ENCODE assay signal across 28 cellular contexts in the genomic region with DNA sequence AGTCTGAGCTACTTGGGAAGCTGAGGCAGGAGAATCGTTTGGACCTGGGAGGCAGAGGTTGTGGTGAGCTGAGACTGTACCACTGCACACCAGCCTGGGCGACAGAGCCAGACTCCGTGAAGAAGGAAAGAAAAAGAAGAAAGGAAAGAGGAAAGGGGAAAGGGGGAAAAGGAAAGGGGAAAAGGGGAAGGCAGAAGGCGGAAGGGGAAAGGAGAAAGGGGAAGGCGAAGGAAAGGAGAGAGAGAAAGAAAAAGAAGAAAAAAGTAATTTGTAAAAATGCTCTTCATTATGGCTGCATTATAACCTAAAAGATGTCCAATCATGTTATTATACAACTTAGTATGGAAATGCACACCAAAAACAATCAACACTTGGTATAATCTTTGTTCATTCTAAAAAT.
DNase-seq lines count a peak whose midpoint lies in the region; ATAC-seq, FAIRE-seq and TF ChIP-seq lines count a peak whose summit lies in the region.
"Had no signal": no experiment of that assay in that cellular context is flagged by ENCODE, and none has a peak within 500 bp of the region (broad histone marks: within the 10 kb centered on the region; RNA-seq: fewer than 3 reads in every experiment).

No MANE protein-coding gene starts in this region.

- peaks cover 50% of the 10 kb centered on the region for H4K20me1 ChIP-seq in astrocyte (ENCODE audit: insufficient read depth, low read length)

- no peaks in the 10 kb centered on the region for H3K4me1 ChIP-seq in HEK293 (ENCODE audit: control insufficient read depth, insufficient read depth, low read length)
- peaks cover 3% of the 10 kb centered on the region for H3K4me1 ChIP-seq in astrocyte (ENCODE audit: insufficient read depth, low read length)
- H3K4me1 ChIP-seq: Caco-2 had no signal

- no peak for FAIRE-seq in astrocyte (lab: Jason Lieb, UNC)
- FAIRE-seq: GM12891, HTR-8/SVneo had no signal

- no peak overlapping the region for H3K4me2 ChIP-seq in astrocyte (ENCODE audit: low read length)

- H3K4me1 Mint-ChIP-seq in astrocyte (ENCODE audit: low read depth, unreplicated experiment): peaks cover 16% of the 10 kb centered on the region
- H3K4me1 Mint-ChIP-seq in effector memory CD8-positive, alpha-beta T cell (ENCODE audit: low read depth in 2 of 2): peaks cover 5 to 52% of the 10 kb centered on the region in 2 donors
- H3K4me1 Mint-ChIP-seq in stimulated activated memory B cell treated with anti-CD40 and anti-IgM and Interleukin-4, amounts not matched to agents 10 μg/mL and 1 μg/mL and 100 μg/mL, for 72 hours: peaks cover 43% of the 10 kb centered on the region

- DNase-seq in astrocyte (ENCODE audit: low read depth): no peak
- no peak for DNase-seq in effector memory CD8-positive, alpha-beta T cell
- no peak for DNase-seq in midbrain (lab: John Stamatoyannopoulos, UW)
- DNase-seq: Caco-2; CD8-positive, alpha-beta T cell; DMS 273 treated with DMSO at 0.1 percent for 48 hours; DMS79; EL; GDM1; KG1; NCI-H1048; NCI-H1417 treated with DMSO at 0.1 percent for 48 hours; NCI-H187; NCI-H2081 treated with DMSO at 0.1 percent for 48 hours; NCI-H2171; NCI-H226; NCI-H510A; NCI-H69; RPMI8226; SHP77 treated with DMSO at 0.1 percent for 48 hours had no signal

- CTCF ChIA-PET in HEK293 (lab: Yijun Ruan, JAX): no interaction called here

- peaks cover 60% of the 10 kb centered on the region for H3K79me2 ChIP-seq in astrocyte (ENCODE audit: insufficient read depth, low read length)

- H3K9me3 Mint-ChIP-seq in astrocyte (ENCODE audit: unreplicated experiment): no peaks in the 10 kb centered on the region
- no peaks in the 10 kb centered on the region for H3K9me3 Mint-ChIP-seq in effector memory CD8-positive, alpha-beta T cell
- no peaks in the 10 kb centered on the region for H3K9me3 Mint-ChIP-seq in stimulated activated memory B cell treated with anti-CD40 and anti-IgM and Interleukin-4, amounts not matched to agents 10 μg/mL and 1 μg/mL and 100 μg/mL, for 72 hours
- H3K9me3 Mint-ChIP-seq: CD8-positive, alpha-beta T cell had no signal

- peaks cover 2% of the 10 kb centered on the region for H3K36me3 Mint-ChIP-seq in astrocyte (ENCODE audit: low read depth, unreplicated experiment)
- no peaks in the 10 kb centered on the region for H3K36me3 Mint-ChIP-seq in effector memory CD8-positive, alpha-beta T cell (ENCODE audit: insufficient read depth)
- H3K36me3 Mint-ChIP-seq in stimulated activated memory B cell treated with anti-CD40 and anti-IgM and Interleukin-4, amounts not matched to agents 10 μg/mL and 1 μg/mL and 100 μg/mL, for 72 hours: peaks cover 13% of the 10 kb centered on the region

- H3K4me3 ChIP-seq in HEK293 (ENCODE audit: low read depth, low read length) (no peak overlapping the region), astrocyte (ENCODE audit: insufficient read depth, low read depth, low read length) (no peak overlapping the region)
- H3K4me3 ChIP-seq: MG63 had no signal

- H3K9me3 ChIP-seq in HEK293 (ENCODE audit: control insufficient read depth, insufficient read depth, low read depth, low read length) (no peaks in the 10 kb centered on the region), astrocyte (ENCODE audit: insufficient read depth, low read depth, low read length) (no peaks in the 10 kb centered on the region)
- H3K9me3 ChIP-seq: Caco-2, MG63 had no signal

- TF ChIP-seq CTCF in HEK293 (tag by site-specific recombination; IDR thresholded peaks at IDR 0.05): no peak
- TF ChIP-seq CTCF in astrocyte (IDR thresholded peaks at IDR 0.05; ENCODE audit: insufficient read depth, low read depth, low read length): no peak

- no peaks in the 10 kb centered on the region for H3K27me3 Mint-ChIP-seq in astrocyte (ENCODE audit: low read depth, unreplicated experiment)
- H3K27me3 Mint-ChIP-seq in effector memory CD8-positive, alpha-beta T cell: no peaks in the 10 kb centered on the region
- H3K27me3 Mint-ChIP-seq in stimulated activated memory B cell treated with anti-CD40 and anti-IgM and Interleukin-4, amounts not matched to agents 10 μg/mL and 1 μg/mL and 100 μg/mL, for 72 hours: no peaks in the 10 kb centered on the region

- H3K27ac Mint-ChIP-seq in astrocyte (ENCODE audit: unreplicated experiment): peak overlapping the region; percentile 62
- peak overlapping the region; percentile 9 to 76 for H3K27ac Mint-ChIP-seq in effector memory CD8-positive, alpha-beta T cell
- peak overlapping the region; percentile 46 for H3K27ac Mint-ChIP-seq in stimulated activated memory B cell treated with anti-CD40 and anti-IgM and Interleukin-4, amounts not matched to agents 10 μg/mL and 1 μg/mL and 100 μg/mL, for 72 hours
- H3K27ac Mint-ChIP-seq: CD8-positive, alpha-beta T cell had no signal

- no peak overlapping the region for H3K27ac ChIP-seq in HEK293 (ENCODE audit: extremely low read depth, low read depth, low read length)
- no peak overlapping the region for H3K27ac ChIP-seq in astrocyte (ENCODE audit: low read depth, low read length)

- ATAC-seq in effector memory CD8-positive, alpha-beta T cell (replicated peaks): no peak
- no peak for ATAC-seq in stimulated activated memory B cell treated with anti-CD40 and anti-IgM and Interleukin-4, amounts not matched to agents 10 μg/mL and 1 μg/mL and 100 μg/mL, for 72 hours
- ATAC-seq in HG03196 (IDR thresholded peaks at IDR 0.05; ENCODE audit: unreplicated experiment): no peak
- no peak for ATAC-seq in GM18502 (IDR thresholded peaks at IDR 0.05; ENCODE audit: poor library complexity, unreplicated experiment)
- ATAC-seq: CD8-positive, alpha-beta T cell; HCT116 had no signal

- POLR2A ChIA-PET in HEK293 (lab: Yijun Ruan, JAX): no interaction called here

- H3K36me3 ChIP-seq in HEK293 (ENCODE audit: control insufficient read depth in 2 of 2, insufficient read depth in 1 of 2, low read length in 2 of 2) (no peaks in the 10 kb centered on the region; a peak in 1 of 3 replicates), astrocyte (ENCODE audit: insufficient read depth, low read length) (no peaks in the 10 kb centered on the region)
- H3K36me3 ChIP-seq: MG63 had no signal

- H2AFZ ChIP-seq in astrocyte (ENCODE audit: low read depth, low read length): no peak overlapping the region

- H3K4me3 Mint-ChIP-seq in astrocyte (ENCODE audit: unreplicated experiment): no peak overlapping the region
- H3K4me3 Mint-ChIP-seq in effector memory CD8-positive, alpha-beta T cell: no peak overlapping the region
- H3K4me3 Mint-ChIP-seq in stimulated activated memory B cell treated with anti-CD40 and anti-IgM and Interleukin-4, amounts not matched to agents 10 μg/mL and 1 μg/mL and 100 μg/mL, for 72 hours: no peak overlapping the region
- H3K4me3 Mint-ChIP-seq: CD8-positive, alpha-beta T cell had no signal

- no peak overlapping the region for H3K9ac ChIP-seq in astrocyte (ENCODE audit: low read length)

- no peaks in the 10 kb centered on the region for H3K27me3 ChIP-seq in astrocyte (ENCODE audit: insufficient read depth, low read length)
- H3K27me3 ChIP-seq: MG63 had no signal

TF ChIP-seq in HEK293, 187 proteins besides CTCF, POLR2A, EP300 and RAD21:
- TF ChIP-seq ZNF350 (tag by site-specific recombination; IDR thresholded peaks at IDR 0.05): no peak
- TF ChIP-seq ZNF366 (tag by site-specific recombination; conservative IDR thresholded peaks at IDR 0.05): peak; percentile 63
- peak; percentile 52 for TF ChIP-seq PRDM10 (tag by site-specific recombination; IDR thresholded peaks at IDR 0.05)
- TF ChIP-seq PRDM1 (tag by site-specific recombination; IDR thresholded peaks at IDR 0.05): peak; percentile 99
TF ChIP-seq in HEK293: peak in this region for 3.
